In genomic region chr11:85810521-85810870, GRCh38 we compare ENCODE assay signal across 9 cellular contexts. TPM values are rescaled to one million over a fixed set of nuclear protein-coding genes. Genes with fewer than 3 reads are reported as not detected.
DNase-seq lines count a peak whose midpoint lies in the region; ATAC-seq and TF ChIP-seq lines count a peak whose summit lies in the region.
"Had no signal": no experiment of that assay in that cellular context is flagged by ENCODE, and none has a peak within 500 bp of the region (broad histone marks: within the 10 kb centered on the region; RNA-seq: fewer than 3 reads in every experiment).

No MANE protein-coding gene starts in this region.

- no peak for TF ChIP-seq POLR2A in Peyer's patch (IDR thresholded peaks at IDR 0.05)
- no peak for TF ChIP-seq POLR2A in esophagus muscularis mucosa (IDR thresholded peaks at IDR 0.05; ENCODE audit: low read depth)

- no peaks in the 10 kb centered on the region for H3K36me3 ChIP-seq in CD8-positive, alpha-beta memory T cell (ENCODE audit: insufficient read depth, low read length)
- H3K36me3 ChIP-seq in Peyer's patch = no peaks in the 10 kb centered on the region
- no peaks in the 10 kb centered on the region for H3K36me3 ChIP-seq in esophagus muscularis mucosa

- peaks cover 0 to 7% (median 2%) of the 10 kb centered on the region in 3 donors for H3K36me3 Mint-ChIP-seq in CD8-positive, alpha-beta memory T cell

- H3K27ac Mint-ChIP-seq in CD8-positive, alpha-beta memory T cell = peak overlapping the region; percentile 86 to 98 (median 96)

- H3K4me1 Mint-ChIP-seq in CD8-positive, alpha-beta memory T cell = peaks cover 50 to 69% (median 65%) of the 10 kb centered on the region in 3 donors

- POLR2A ChIA-PET in CD8-positive, alpha-beta memory T cell (lab: Charles Lee) = interaction anchor here (0.6 to 1.4 kb wide), 5 partner anchors 13 to 163 kb away, joined by 3 to 5 read pairs (median 4); partner anchors contain the start of gene TMEM126A

- intact Hi-C loops in esophagus muscularis mucosa (cut with DNase I) = no loop called here

- H3K27ac ChIP-seq in CD8-positive, alpha-beta memory T cell (ENCODE audit: low read depth, low read length) = peak overlapping the region; percentile 51
- H3K27ac ChIP-seq in Peyer's patch (peak overlapping the region; percentile 47 to 80 (median 68)), esophagus muscularis mucosa (replicated peaks in 1 of 4) (peak overlapping the region; percentile 16 to 43 (median 30))

- H3K9me3 ChIP-seq in CD8-positive, alpha-beta memory T cell (ENCODE audit: low read length) = no peaks in the 10 kb centered on the region
- H3K9me3 ChIP-seq in Peyer's patch (no peaks in the 10 kb centered on the region), esophagus muscularis mucosa (no peaks in the 10 kb centered on the region)

- peak; percentile 24 for ATAC-seq in omental fat pad (ENCODE audit: low FRiP score)
- ATAC-seq in GM19023 (IDR thresholded peaks at IDR 0.05; ENCODE audit: unreplicated experiment) = no peak

- no peak for TF ChIP-seq EP300 in esophagus muscularis mucosa (IDR thresholded peaks at IDR 0.05)

- peak overlapping the region; percentile 93 to 97 (median 94) for H3K4me3 Mint-ChIP-seq in CD8-positive, alpha-beta memory T cell

- H3K27me3 ChIP-seq in CD8-positive, alpha-beta memory T cell (ENCODE audit: insufficient read depth, low read length, poor library complexity, severe bottlenecking) = no peaks in the 10 kb centered on the region
- H3K27me3 ChIP-seq in Peyer's patch (no peaks in the 10 kb centered on the region), esophagus muscularis mucosa (no peaks in the 10 kb centered on the region)

- no peaks in the 10 kb centered on the region for H3K9me3 Mint-ChIP-seq in CD8-positive, alpha-beta memory T cell

- peaks cover 0 to 1% of the 10 kb centered on the region in 2 donors for H3K27me3 Mint-ChIP-seq in CD8-positive, alpha-beta memory T cell

- peak overlapping the region; percentile 77 for H3K4me3 ChIP-seq in CD8-positive, alpha-beta memory T cell (ENCODE audit: low read length)
- peak overlapping the region; percentile 44 to 73 (median 63) for H3K4me3 ChIP-seq in Peyer's patch
- H3K4me3 ChIP-seq in esophagus muscularis mucosa = peak overlapping the region; percentile 58 to 77 (median 66)

- CTCF ChIA-PET in CD8-positive, alpha-beta memory T cell (lab: Charles Lee) = interaction anchor here (0.7 to 2.5 kb wide), 9 partner anchors 9 to 118 kb away, joined by 3 to 11 read pairs (median 7); partner anchors contain the start of gene CCDC83

- H3K4me1 ChIP-seq in CD8-positive, alpha-beta memory T cell (ENCODE audit: insufficient read depth, low read length) = peaks cover 26% of the 10 kb centered on the region
- H3K4me1 ChIP-seq in Peyer's patch = peaks cover 0 to 32% (median 3%) of the 10 kb centered on the region in 4 donors
- H3K4me1 ChIP-seq in esophagus muscularis mucosa = peaks cover 12 to 25% (median 16%) of the 10 kb centered on the region in 4 donors

- DNase-seq in CD8-positive, alpha-beta memory T cell = no peak
- DNase-seq in Peyer's patch (peak in 1 of 3 donors; percentile 47), esophagus muscularis mucosa (ENCODE audit: extremely low spot score) (no peak), omental fat pad (ENCODE audit: low spot score) (no peak), cortex of kidney (lab: John Stamatoyannopoulos, UW) (no peak), NCI-H748 treated with DMSO at 0.1 percent for 48 hours (lab: John Stamatoyannopoulos, UW) (no peak), 8988T (no peak)

- TF ChIP-seq CTCF in Peyer's patch (IDR thresholded peaks at IDR 0.05) = no peak
- TF ChIP-seq CTCF in esophagus muscularis mucosa (IDR thresholded peaks at IDR 0.05) = no peak
- no peak for TF ChIP-seq CTCF in omental fat pad (IDR thresholded peaks at IDR 0.05)

- 6% methylated on average over 4 of the region's 10 CpGs for WGBS in esophagus muscularis mucosa

RNA-seq across cellular contexts. Expression of gene SYTL2, which starts 0.4 kb away (rescaled TPM):
- total RNA-seq in CD8-positive, alpha-beta memory T cell = 10 to 100 TPM; 12.4 to 13.2 TPM
- 52.3 TPM for polyA plus RNA-seq in CD8-positive, alpha-beta memory T cell
- total RNA-seq in Peyer's patch = 100 to 1,000 TPM in 3 of 4 donors, 10 to 100 TPM in 1; 96.6 to 211 (median 125) TPM
- 10 to 100 TPM in 2 of 4 donors, 1 to 10 TPM in 2; 7.1 to 10.4 (median 8.8) TPM for total RNA-seq in esophagus muscularis mucosa
- total RNA-seq in omental fat pad = 10 to 100 TPM; 14.3 to 33.9 (median 17.8) TPM

RNA-seq across cellular contexts. Expression of gene CCDC83, which starts 44.7 kb away (rescaled TPM):
- total RNA-seq in CD8-positive, alpha-beta memory T cell = not detected
- not detected for polyA plus RNA-seq in CD8-positive, alpha-beta memory T cell
- total RNA-seq in Peyer's patch (not detected), esophagus muscularis mucosa (not detected), omental fat pad (1 to 10 TPM in 1 of 4 donors, not detected in 3; 3.2 TPM)
- total RNA-seq: temporal lobe had no signal
